ENCODE assay signal across 8 cellular contexts in genomic region chr12:121713257-121714155, GRCh38. TPM values are rescaled to one million over a fixed set of nuclear protein-coding genes. Genes with fewer than 3 reads are reported as not detected.
DNase-seq lines count a peak whose midpoint lies in the region; ATAC-seq, FAIRE-seq and TF ChIP-seq lines count a peak whose summit lies in the region.

No MANE protein-coding gene starts in this region.

- CTCF ChIA-PET in CD4-positive, alpha-beta memory T cell (lab: Charles Lee; ENCODE audit: partially characterized antibody), result interaction anchor here (0.7 to 3.5 kb wide), 7 partner anchors 60 to 143 kb away, joined by 3 to 28 read pairs (median 6); partner anchors contain the start of gene RHOF
- CTCF ChIA-PET in GM12878 (lab: Yijun Ruan, JAX), result interaction anchor here (0.7 to 2.7 kb wide), 6 partner anchors 60 to 175 kb away, joined by 3 to 23 read pairs (median 4); partner anchors contain the start of genes PSMD9 and RHOF

- H3K4me3 ChIP-seq in CD4-positive, alpha-beta memory T cell (ENCODE audit: low read length in 2 of 2), result peak overlapping the region; percentile 29 to 93
- peak overlapping the region; percentile 84 for H3K4me3 ChIP-seq in Jurkat, Clone E6-1 (ENCODE audit: low read length)
- H3K4me3 ChIP-seq in GM12878, result peak overlapping the region; percentile 85
- peak overlapping the region; percentile 82 to 89 for H3K4me3 ChIP-seq in testis

- H3K9me3 Mint-ChIP-seq in CD4-positive, alpha-beta memory T cell, result no peaks in the 10 kb centered on the region

- H3K79me2 ChIP-seq in GM12878 (ENCODE audit: control insufficient read depth, insufficient read depth, low read length), result peaks cover 14% of the 10 kb centered on the region

- TF ChIP-seq POLR2A in GM12878 (IDR thresholded peaks at IDR 0.05; ENCODE audit: low read depth, low read length), result no peak
- TF ChIP-seq POLR2A in testis (IDR thresholded peaks at IDR 0.05), result no peak

- H3K27me3 ChIP-seq in CD4-positive, alpha-beta memory T cell (ENCODE audit: insufficient read depth, low read length), result no peaks in the 10 kb centered on the region
- no peaks in the 10 kb centered on the region for H3K27me3 ChIP-seq in GM12878 (replicated peaks in 1 of 2; ENCODE audit: control insufficient read depth in 2 of 2, insufficient read depth in 2 of 2, low read length in 1 of 2)
- H3K27me3 ChIP-seq in testis, result no peaks in the 10 kb centered on the region

- POLR2A ChIA-PET in CD4-positive, alpha-beta memory T cell (lab: Charles Lee; ENCODE audit: partially characterized antibody), result interaction anchor here (0.7 to 4.4 kb wide), 16 partner anchors 23 to 314 kb away, joined by 3 to 29 read pairs (median 6); partner anchors contain the start of genes PSMD9, RHOF, RNF34 and SETD1B
- POLR2A ChIA-PET in GM12878 (lab: Charles Lee), result interaction anchor here (0.6 to 2.6 kb wide), 10 partner anchors 20 to 1316 kb away, joined by 3 to 8 read pairs (median 5); partner anchors contain the start of genes PSMD9 and RHOF

- H3K4me2 ChIP-seq in GM12878 (ENCODE audit: control insufficient read depth, insufficient read depth), result peak overlapping the region; percentile 99

- no peaks in the 10 kb centered on the region for H3K36me3 ChIP-seq in CD4-positive, alpha-beta memory T cell (ENCODE audit: insufficient read depth, low read length)
- no peaks in the 10 kb centered on the region for H3K36me3 ChIP-seq in GM12878 (ENCODE audit: control insufficient read depth in 2 of 2, insufficient read depth in 2 of 2, low read length in 1 of 2)
- no peaks in the 10 kb centered on the region for H3K36me3 ChIP-seq in testis (ENCODE audit: low read depth, missing control alignments)

- TF ChIP-seq EP300 in GM12878 (IDR thresholded peaks at IDR 0.05; ENCODE audit: borderline replicate concordance in 1 of 2, control insufficient read depth in 1 of 2, low read depth in 2 of 2, low read length in 2 of 2), result no peak

- peak; percentile 62 for FAIRE-seq in GM12878 (lab: Jason Lieb, UNC)
- FAIRE-seq in HTR-8/SVneo (lab: Jason Lieb, UNC), result no peak

- no peaks in the 10 kb centered on the region for H3K9me3 ChIP-seq in CD4-positive, alpha-beta memory T cell (ENCODE audit: control insufficient read depth in 1 of 2, low read length in 2 of 2)
- H3K9me3 ChIP-seq in GM12878 (replicated peaks; ENCODE audit: control insufficient read depth, insufficient read depth, low read length), result no peaks in the 10 kb centered on the region
- no peaks in the 10 kb centered on the region for H3K9me3 ChIP-seq in testis

- peak overlapping the region; percentile 86 for H2AFZ ChIP-seq in GM12878 (ENCODE audit: control insufficient read depth, low read depth, low read length)

- H3K9ac ChIP-seq in GM12878 (ENCODE audit: control insufficient read depth, insufficient read depth, low read length), result peak overlapping the region; percentile 58

- peaks cover 0 to 8% of the 10 kb centered on the region in 2 donors for H3K36me3 Mint-ChIP-seq in CD4-positive, alpha-beta memory T cell

- peaks cover 7 to 26% (median 17%) of the 10 kb centered on the region in 4 donors for H3K4me1 Mint-ChIP-seq in CD4-positive, alpha-beta memory T cell

- TSS peak; percentile 65 for BruUV-seq in GM12878 (replicated peaks; lab: Mats Ljungman, UMichigan)

- TF ChIP-seq RAD21 in GM12878 (IDR thresholded peaks at IDR 0.05; ENCODE audit: insufficient read depth, low read depth, low read length), result no peak

- H3K27ac Mint-ChIP-seq in CD4-positive, alpha-beta memory T cell, result peak overlapping the region; percentile 37 to 80 (median 70)

- peak overlapping the region; percentile 75 to 97 (median 83) for H3K4me3 Mint-ChIP-seq in CD4-positive, alpha-beta memory T cell

- RAD21 ChIA-PET in GM12878 (lab: Charles Lee; ENCODE audit: unreplicated experiment), result interaction anchor here (0.6 to 4.1 kb wide), 7 partner anchors 27 to 868 kb away, joined by 3 to 32 read pairs (median 4); partner anchors contain the start of gene RHOF

- peak; percentile 62 for ATAC-seq in GM12878
- no peak for ATAC-seq in left colon
- ATAC-seq in HG02870 (IDR thresholded peaks at IDR 0.05; ENCODE audit: unreplicated experiment), result no peak

- SMC1A ChIA-PET in GM12878 (lab: Charles Lee; ENCODE audit: uncharacterized antibody, unreplicated experiment), result interaction anchor here (0.6 to 3.6 kb wide), 6 partner anchors 11 to 81 kb away, joined by 3 to 14 read pairs (median 5); no protein-coding TSS in a partner anchor

- 17% methylated on average over 20 of the region's 20 CpGs for WGBS in GM12878 (ENCODE audit: insufficient coverage, insufficient replicate concordance, low lambda C conversion rate, missing lambda C conversion rate)
- 18 to 20% methylated on average over 9 to 20 of the region's 20 CpGs for WGBS in testis, 2 donors

- peaks cover 16% of the 10 kb centered on the region for H3K4me1 ChIP-seq in CD4-positive, alpha-beta memory T cell (ENCODE audit: insufficient read depth, low read length)
- H3K4me1 ChIP-seq in GM12878 (ENCODE audit: control insufficient read depth, insufficient read depth, low read length) (peaks cover 10% of the 10 kb centered on the region; the same call in 1 of the 2 replicates), testis (peaks cover 19% of the 10 kb centered on the region)

- intact Hi-C loops in CD4-positive, alpha-beta memory T cell (cut with micrococcal nuclease), result loop anchor here (5.0 kb wide), 1 partner anchor 79 kb away; the partner anchor contains the start of gene RHOF
- intact Hi-C loops in GM12878 (cut with micrococcal nuclease; ENCODE audit: unreplicated experiment), result no loop called here
- intact Hi-C loops in left colon (cut with DNase I, micrococcal nuclease), result no loop called here
- intact Hi-C loops in testis (cut with DNase I; ENCODE audit: low total_unique reads), result no loop called here

- DNase-seq in CD4-positive, alpha-beta memory T cell, result peak in 1 of 5 donors; percentile 2
- DNase-seq in Jurkat, Clone E6-1 (ENCODE audit: low read depth, low spot score), result no peak
- DNase-seq in GM12878 (ENCODE audit: low read depth, low spot score) (no peak), left colon (peak; percentile 30 to 36), testis (peak; percentile 30), ecto neural progenitor cell (ENCODE audit: low spot score) (no peak), HTR-8/SVneo (ENCODE audit: insufficient read length, low spot score) (no peak)

- no peak for TF ChIP-seq CTCF in GM12878 (IDR thresholded peaks at IDR 0.05 in 2 of 3, conservative IDR thresholded peaks at IDR 0.05 in 1 of 3; ENCODE audit: control insufficient read depth in 2 of 3, extremely low read depth in 1 of 3, insufficient read depth in 1 of 3, low read depth in 3 of 3, low read length in 3 of 3)
- TF ChIP-seq CTCF in testis (IDR thresholded peaks at IDR 0.05), result no peak

- in situ Hi-C loops in GM12878 (cut with MboI), result no loop called here

- H4K20me1 ChIP-seq in GM12878 (ENCODE audit: control insufficient read depth, insufficient read depth), result no peaks in the 10 kb centered on the region

- H3K27me3 Mint-ChIP-seq in CD4-positive, alpha-beta memory T cell, result no peaks in the 10 kb centered on the region

- H3K27ac ChIP-seq in CD4-positive, alpha-beta memory T cell (ENCODE audit: low read depth, low read length), result peak overlapping the region; percentile 63
- H3K27ac ChIP-seq in GM12878 (ENCODE audit: control insufficient read depth, insufficient read depth), result peak overlapping the region; percentile 32; the same call in 1 of the 2 replicates
- H3K27ac ChIP-seq in testis, result peak overlapping the region; percentile 47 to 59

RNA-seq across cellular contexts. Expression of gene TMEM120B, which starts 1.0 kb away (rescaled TPM):
- total RNA-seq in CD4-positive, alpha-beta memory T cell, result 10 to 100 TPM; 11.3 to 12.8 TPM
- 1 to 10 TPM; 3.3 to 3.5 TPM for polyA plus RNA-seq in CD4-positive, alpha-beta memory T cell
- polyA plus RNA-seq in Jurkat, Clone E6-1 (2012; ENCODE audit: insufficient read depth, insufficient read length), result 11.2 TPM
- 27.9 and 29.7 TPM in 2 replicates for total RNA-seq in GM12878 (2013; cell fraction: nucleolus; rRNA removed)
- 5.8 and 6.1 TPM in 2 replicates for total RNA-seq in GM12878 (2014; rRNA removed)
- 3.8 and 4.0 TPM in 2 replicates for total RNA-seq in GM12878 (2014; rRNA removed; fragmentation: Illumina TruSeq; extraction: Trizol)
- 9.3 and 10.4 TPM in 2 replicates for total RNA-seq in GM12878 (2021)
- 3.4 TPM for polyA plus RNA-seq in GM12878 (2011; ENCODE audit: low read depth)
- polyA plus RNA-seq in GM12878 (2011; rRNA removed), result 4.1 and 6.6 TPM in 2 replicates
- polyA plus RNA-seq in GM12878 (2011; cell fraction: cytosol; rRNA removed), result 4.9 and 9.7 TPM in 2 replicates
- 38.4 and 42.1 TPM in 2 replicates for polyA plus RNA-seq in GM12878 (2011; cell fraction: nucleus; rRNA removed)
- 6.3 and 6.8 TPM in 2 replicates for polyA plus RNA-seq in GM12878 (2012)
- 3.8 and 4.2 TPM in 2 replicates for polyA plus RNA-seq in GM12878 (2014; fragmentation: Illumina TruSeq; extraction: Trizol)
- polyA plus RNA-seq in GM12878 (2014; fragmentation: Nextera tagmentation; extraction: Ambion mirVana), result 10 to 100 TPM; 11.3 to 26.2 TPM
- polyA plus RNA-seq in GM12878 (2014; rRNA removed), result 11.4 and 13.7 TPM in 2 replicates
- 10 to 100 TPM in 1 of 2 experiments, 1 to 10 TPM in 1; 8.3 to 10.1 TPM for polyA plus RNA-seq in GM12878 (2016; fragmentation: Nextera tagmentation; extraction: Ambion mirVana)
- polyA minus RNA-seq in GM12878 (2011; rRNA and poly(A)+ RNA removed), result 9.6 and 10.8 TPM in 2 replicates
- polyA minus RNA-seq in GM12878 (2011; cell fraction: cytosol; rRNA and poly(A)+ RNA removed), result 3.2 and 4.3 TPM in 2 replicates
- polyA minus RNA-seq in GM12878 (2011; cell fraction: nucleus; rRNA and poly(A)+ RNA removed), result 5.4 and 9.6 TPM in 2 replicates
- 1 to 10 TPM; 4.7 to 5.8 TPM for total RNA-seq in left colon
- 10 to 100 TPM; 16.9 to 17.2 TPM for total RNA-seq in testis
- polyA plus RNA-seq in testis (ENCODE audit: insufficient read depth, low read depth, low replicate concordance), result 4.9 TPM

RNA-seq across cellular contexts. Expression of gene MORN3, which starts 44.1 kb away (rescaled TPM):
- total RNA-seq in CD4-positive, alpha-beta memory T cell, result 10 to 100 TPM; 14.1 to 17.3 TPM
- 1 to 10 TPM; 6.3 to 6.7 TPM for polyA plus RNA-seq in CD4-positive, alpha-beta memory T cell
- 4.2 TPM for polyA plus RNA-seq in Jurkat, Clone E6-1 (2012; ENCODE audit: insufficient read depth, insufficient read length)
- not detected in 2 replicates for total RNA-seq in GM12878 (2013; cell fraction: nucleolus; rRNA removed)
- total RNA-seq in GM12878 (2014; rRNA removed) (0.11 and 0.17 TPM in 2 replicates), GM12878 (2014; rRNA removed; fragmentation: Illumina TruSeq; extraction: Trizol) (0.13 and 0.28 TPM in 2 replicates), GM12878 (2021) (0.15 and 0.19 TPM in 2 replicates), left colon (not detected), testis (10 to 100 TPM in 1 of 2 donors, 1 to 10 TPM in 1; 8.3 to 46.1 TPM)
- polyA plus RNA-seq in GM12878 (2011; ENCODE audit: low read depth), result 0.21 TPM
- polyA plus RNA-seq in GM12878 (2011; rRNA removed) (0.34 and 0.37 TPM in 2 replicates), GM12878 (2014; fragmentation: Illumina TruSeq; extraction: Trizol) (0.11 and 0.18 TPM in 2 replicates), GM12878 (2014; fragmentation: Nextera tagmentation; extraction: Ambion mirVana) (under 1 TPM; 0.24 to 0.31 TPM), GM12878 (2014; rRNA removed) (0.08 and 0.11 TPM in 2 replicates), GM12878 (2016; fragmentation: Nextera tagmentation; extraction: Ambion mirVana) (under 1 TPM; 0.14 to 0.16 TPM), testis (ENCODE audit: insufficient read depth, low read depth, low replicate concordance) (85.9 TPM)
- polyA plus RNA-seq in GM12878 (2011; cell fraction: cytosol; rRNA removed), result 0.16 and 0.18 TPM in 2 replicates
- polyA plus RNA-seq in GM12878 (2011; cell fraction: nucleus; rRNA removed), result 0.07 and 0.10 TPM in 2 replicates
- polyA plus RNA-seq in GM12878 (2012), result 0.27 and 0.34 TPM in 2 replicates
- polyA minus RNA-seq in GM12878 (2011; rRNA and poly(A)+ RNA removed), result not detected in 2 replicates
- not detected in 2 replicates for polyA minus RNA-seq in GM12878 (2011; cell fraction: cytosol; rRNA and poly(A)+ RNA removed)
- polyA minus RNA-seq in GM12878 (2011; cell fraction: nucleus; rRNA and poly(A)+ RNA removed), result not detected in 2 replicates

Comparison
In these comparisons a context has a peak if more than half of its experiments do, and no peak if none do; other contexts are left out.
1. DNase-seq: peak in left colon (2 of 2) and testis (single experiment); none in Jurkat, Clone E6-1 (single experiment), GM12878 (single experiment), ecto neural progenitor cell (single experiment) and HTR-8/SVneo (single experiment).
2. RNA of gene MORN3, which starts 44.1 kb away (total RNA-seq): 8.3 to 46.1 TPM in testis and 14.1 to 17.3 TPM in CD4-positive, alpha-beta memory T cell; 0.11 to 0.28 TPM in GM12878 and not detected in left colon; every median in the first group is over 4 times any median in the second.
3. Peak in every context shown above with its lines, with median percentiles within 50 percentile points of each other: H3K27ac ChIP-seq and H3K4me3 ChIP-seq.